ENCODE assay signal across 20 cellular contexts in genomic region chr7:18786796-18787195, GRCh38.
DNase-seq lines count a peak whose midpoint lies in the region; ATAC-seq and TF ChIP-seq lines count a peak whose summit lies in the region.
"Had no signal": no experiment of that assay in that cellular context is flagged by ENCODE, and none has a peak within 500 bp of the region (broad histone marks: within the 10 kb centered on the region; RNA-seq: fewer than 3 reads in every experiment).

No MANE protein-coding gene starts in this region.

- H3K27ac Mint-ChIP-seq in T-helper 1 cell treated with Interleukin-12 subunit alpha and Interleukin-12 subunit beta and Interleukin-4 antibody, amounts not matched to agents 30 μg/mL and 1 μg/mL, for 36 hours: peak overlapping the region; percentile 34
- H3K27ac Mint-ChIP-seq in stimulated activated effector memory CD8-positive, alpha-beta T cell treated with anti-CD3 and anti-CD28 coated beads, Interleukin-12 subunit alpha, Interleukin-12 subunit beta, amount 100 ng/mL, for 72 hours: peak overlapping the region; percentile 15
- H3K27ac Mint-ChIP-seq: CD14-positive monocyte; CD4-positive, alpha-beta memory T cell had no signal

- intact Hi-C loops in ovary (cut with DNase I): no loop called here

- no peaks in the 10 kb centered on the region for H3K9me3 ChIP-seq in ovary
- H3K9me3 ChIP-seq: A549, BE2C, Caco-2 had no signal

- no peak for TF ChIP-seq POLR2A in ovary (IDR thresholded peaks at IDR 0.05)

- no peak overlapping the region for H3K4me3 Mint-ChIP-seq in T-helper 1 cell treated with Interleukin-12 subunit alpha and Interleukin-12 subunit beta and Interleukin-4 antibody, amounts not matched to agents 30 μg/mL and 1 μg/mL, for 36 hours
- no peak overlapping the region for H3K4me3 Mint-ChIP-seq in stimulated activated effector memory CD8-positive, alpha-beta T cell treated with anti-CD3 and anti-CD28 coated beads, Interleukin-12 subunit alpha, Interleukin-12 subunit beta, amount 100 ng/mL, for 72 hours
- H3K4me3 Mint-ChIP-seq: CD14-positive monocyte; CD4-positive, CD25-positive, alpha-beta regulatory T cell had no signal

- ATAC-seq in stimulated activated effector memory CD8-positive, alpha-beta T cell treated with anti-CD3 and anti-CD28 coated beads, Interleukin-12 subunit alpha, Interleukin-12 subunit beta, amount 100 ng/mL, for 72 hours: no peak
- ATAC-seq: A549 had no signal

- H3K9me3 Mint-ChIP-seq in T-helper 1 cell treated with Interleukin-12 subunit alpha and Interleukin-12 subunit beta and Interleukin-4 antibody, amounts not matched to agents 30 μg/mL and 1 μg/mL, for 36 hours: peaks cover 13% of the 10 kb centered on the region
- H3K9me3 Mint-ChIP-seq in stimulated activated effector memory CD8-positive, alpha-beta T cell treated with anti-CD3 and anti-CD28 coated beads, Interleukin-12 subunit alpha, Interleukin-12 subunit beta, amount 100 ng/mL, for 72 hours: peaks cover 13% of the 10 kb centered on the region

- H3K4me1 Mint-ChIP-seq in T-helper 1 cell treated with Interleukin-12 subunit alpha and Interleukin-12 subunit beta and Interleukin-4 antibody, amounts not matched to agents 30 μg/mL and 1 μg/mL, for 36 hours (ENCODE audit: low read depth): no peaks in the 10 kb centered on the region
- no peaks in the 10 kb centered on the region for H3K4me1 Mint-ChIP-seq in stimulated activated effector memory CD8-positive, alpha-beta T cell treated with anti-CD3 and anti-CD28 coated beads, Interleukin-12 subunit alpha, Interleukin-12 subunit beta, amount 100 ng/mL, for 72 hours
- H3K4me1 Mint-ChIP-seq: CD14-positive monocyte; CD4-positive, alpha-beta memory T cell; CD4-positive, CD25-positive, alpha-beta regulatory T cell had no signal

- TF ChIP-seq EP300 in ovary (IDR thresholded peaks at IDR 0.05): no peak

- H3K4me3 ChIP-seq in ovary: no peak overlapping the region
- H3K4me3 ChIP-seq: A549, BLaER1 had no signal

- TF ChIP-seq CTCF in ovary (IDR thresholded peaks at IDR 0.05): no peak

- no peak for DNase-seq in T-helper 1 cell
- DNase-seq in amniotic epithelial cell (ENCODE audit: low read depth): peak; percentile 13
- DNase-seq in stimulated activated effector memory CD8-positive, alpha-beta T cell treated with anti-CD3 and anti-CD28 coated beads, Interleukin-12 subunit alpha, Interleukin-12 subunit beta, amount 100 ng/mL, for 72 hours (ENCODE audit: low spot score in 2 of 2): no peak
- no peak for DNase-seq in ovary
- DNase-seq in inferior parietal cortex (ENCODE audit: extremely low spot score): no peak
- DNase-seq in dermis blood vessel endothelial cell: no peak
- DNase-seq: ACHN; BE2C; C1 segment of cervical spinal cord; Caco-2; Calu3; CD4-positive, alpha-beta memory T cell; CD4-positive, CD25-positive, alpha-beta regulatory T cell; DMS79 treated with DMSO at 0.1 percent for 48 hours; GF-D8 had no signal

- H3K27ac ChIP-seq in ovary: no peak overlapping the region
- H3K27ac ChIP-seq: 22Rv1, A549, BLaER1 had no signal

- H3K27me3 Mint-ChIP-seq in T-helper 1 cell treated with Interleukin-12 subunit alpha and Interleukin-12 subunit beta and Interleukin-4 antibody, amounts not matched to agents 30 μg/mL and 1 μg/mL, for 36 hours (ENCODE audit: low read depth): no peaks in the 10 kb centered on the region
- H3K27me3 Mint-ChIP-seq: CD4-positive, alpha-beta memory T cell; CD4-positive, CD25-positive, alpha-beta regulatory T cell had no signal

- no peaks in the 10 kb centered on the region for H3K4me1 ChIP-seq in ovary (ENCODE audit: insufficient read depth)
- H3K4me1 ChIP-seq: A549, BLaER1, Caco-2 had no signal

- no peaks in the 10 kb centered on the region for H3K36me3 Mint-ChIP-seq in T-helper 1 cell treated with Interleukin-12 subunit alpha and Interleukin-12 subunit beta and Interleukin-4 antibody, amounts not matched to agents 30 μg/mL and 1 μg/mL, for 36 hours (ENCODE audit: low read depth)
- no peaks in the 10 kb centered on the region for H3K36me3 Mint-ChIP-seq in stimulated activated effector memory CD8-positive, alpha-beta T cell treated with anti-CD3 and anti-CD28 coated beads, Interleukin-12 subunit alpha, Interleukin-12 subunit beta, amount 100 ng/mL, for 72 hours
- H3K36me3 Mint-ChIP-seq: CD4-positive, alpha-beta memory T cell; CD4-positive, CD25-positive, alpha-beta regulatory T cell had no signal

- no peaks in the 10 kb centered on the region for H3K36me3 ChIP-seq in ovary
- H3K36me3 ChIP-seq: BE2C, BLaER1 had no signal

- WGBS in ovary, 3 donors: 83 to 94% (median 84%) methylated on average over 2 of the region's 2 CpGs

- no peaks in the 10 kb centered on the region for H3K27me3 ChIP-seq in ovary
- H3K27me3 ChIP-seq: BE2C, BLaER1 had no signal
